ENCODE assay signal across 8 cellular contexts in the genomic region with DNA sequence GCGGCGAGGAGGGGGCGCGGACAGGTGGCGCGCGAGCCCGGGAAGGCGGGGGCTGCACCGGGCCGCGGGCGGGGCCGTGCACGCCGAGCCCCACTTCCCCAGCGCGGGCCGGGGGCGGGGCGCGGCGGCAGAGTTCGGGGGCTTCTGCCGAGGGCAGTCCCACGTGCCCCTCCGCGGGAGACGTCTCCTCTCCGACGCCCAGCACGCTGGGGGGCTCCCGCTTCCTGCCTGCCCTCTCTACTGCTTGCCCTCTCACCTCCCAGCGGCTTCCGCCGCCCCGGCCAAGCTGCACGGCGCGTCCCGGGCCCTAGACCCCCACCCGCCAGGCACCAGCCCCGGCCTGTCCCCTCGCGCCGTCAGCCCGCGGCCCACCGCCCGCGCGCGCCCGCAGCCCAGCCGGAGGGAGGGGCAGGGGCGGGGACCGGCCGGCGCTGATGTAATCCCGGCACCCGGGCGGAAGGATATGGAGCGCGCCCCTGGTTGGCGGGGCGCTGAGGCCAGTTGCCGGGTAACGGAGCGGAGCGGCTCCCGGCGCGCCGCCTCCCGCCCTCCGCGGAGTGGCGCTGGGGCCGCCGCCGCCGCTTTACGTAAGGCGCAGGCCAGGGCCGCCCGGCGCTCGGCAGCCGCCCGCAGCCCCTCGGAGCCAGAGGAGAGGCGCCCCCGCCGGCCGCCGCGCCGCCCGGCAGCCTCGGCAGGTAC. TPM values are rescaled to one million over a fixed set of nuclear protein-coding genes. Genes with fewer than 3 reads are reported as not detected.
A peak's percentile ranks its signal among the peaks of the same experiment; 100 is the strongest.
DNase-seq lines count a peak whose midpoint lies in the region; TF ChIP-seq lines count a peak whose summit lies in the region.

A gene with protein sequence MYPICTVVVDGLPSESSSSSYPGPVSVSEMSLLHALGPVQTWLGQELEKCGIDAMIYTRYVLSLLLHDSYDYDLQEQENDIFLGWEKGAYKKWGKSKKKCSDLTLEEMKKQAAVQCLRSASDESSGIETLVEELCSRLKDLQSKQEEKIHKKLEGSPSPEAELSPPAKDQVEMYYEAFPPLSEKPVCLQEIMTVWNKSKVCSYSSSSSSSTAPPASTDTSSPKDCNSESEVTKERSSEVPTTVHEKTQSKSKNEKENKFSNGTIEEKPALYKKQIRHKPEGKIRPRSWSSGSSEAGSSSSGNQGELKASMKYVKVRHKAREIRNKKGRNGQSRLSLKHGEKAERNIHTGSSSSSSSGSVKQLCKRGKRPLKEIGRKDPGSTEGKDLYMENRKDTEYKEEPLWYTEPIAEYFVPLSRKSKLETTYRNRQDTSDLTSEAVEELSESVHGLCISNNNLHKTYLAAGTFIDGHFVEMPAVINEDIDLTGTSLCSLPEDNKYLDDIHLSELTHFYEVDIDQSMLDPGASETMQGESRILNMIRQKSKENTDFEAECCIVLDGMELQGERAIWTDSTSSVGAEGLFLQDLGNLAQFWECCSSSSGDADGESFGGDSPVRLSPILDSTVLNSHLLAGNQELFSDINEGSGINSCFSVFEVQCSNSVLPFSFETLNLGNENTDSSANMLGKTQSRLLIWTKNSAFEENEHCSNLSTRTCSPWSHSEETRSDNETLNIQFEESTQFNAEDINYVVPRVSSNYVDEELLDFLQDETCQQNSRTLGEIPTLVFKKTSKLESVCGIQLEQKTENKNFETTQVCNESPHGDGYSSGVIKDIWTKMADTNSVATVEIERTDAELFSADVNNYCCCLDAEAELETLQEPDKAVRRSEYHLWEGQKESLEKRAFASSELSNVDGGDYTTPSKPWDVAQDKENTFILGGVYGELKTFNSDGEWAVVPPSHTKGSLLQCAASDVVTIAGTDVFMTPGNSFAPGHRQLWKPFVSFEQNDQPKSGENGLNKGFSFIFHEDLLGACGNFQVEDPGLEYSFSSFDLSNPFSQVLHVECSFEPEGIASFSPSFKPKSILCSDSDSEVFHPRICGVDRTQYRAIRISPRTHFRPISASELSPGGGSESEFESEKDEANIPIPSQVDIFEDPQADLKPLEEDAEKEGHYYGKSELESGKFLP (N-terminal part only) (plus strand): TSS at position 581 of the 699 bp plus-strand sequence. CDS start 41,727 bp downstream, outside the sequence.

- DNase-seq in GM04503 (ENCODE audit: low read depth) (peak; percentile 58), HEK293T (ENCODE audit: extremely low spot score) (peak; percentile 94), NAMALWA (ENCODE audit: low spot score) (peak; percentile 88), SK-N-DZ (ENCODE audit: low spot score) (peak; percentile 85), germinal center (ENCODE audit: low spot score) (peak; percentile 95), nucleus accumbens (lab: John Stamatoyannopoulos, UW) (peak in 54 of 56 donors; percentile 44 to 94 (median 84)), superior temporal gyrus (ENCODE audit: extremely low spot score) (peak; percentile 92)
- DNase-seq in activated naive CD4-positive, alpha-beta T cell treated with anti-CD3 and anti-CD28 coated beads for 36 hours = peak; percentile 88

- no peaks in the 10 kb centered on the region for H3K9me3 Mint-ChIP-seq in activated naive CD4-positive, alpha-beta T cell treated with anti-CD3 and anti-CD28 coated beads for 36 hours

- POLR2A ChIA-PET in HEK293T (lab: Yijun Ruan, JAX) = interaction anchor here (1.0 to 3.5 kb wide), 7 partner anchors 11 to 129 kb away, joined by 3 to 20 read pairs (median 6); a partner anchor contains a TSS

- CTCF ChIA-PET in HEK293T (lab: Yijun Ruan, JAX) = no interaction called here
- CTCF ChIA-PET in activated naive CD4-positive, alpha-beta T cell treated with anti-CD3 and anti-CD28 coated beads for 36 hours (lab: Charles Lee) = interaction anchor here (0.8 to 1.2 kb wide), 4 partner anchors 14 to 160 kb away, joined by 3 to 4 read pairs (median 3); no protein-coding TSS in a partner anchor

- peaks cover 1% of the 10 kb centered on the region for H3K36me3 Mint-ChIP-seq in activated naive CD4-positive, alpha-beta T cell treated with anti-CD3 and anti-CD28 coated beads for 36 hours (ENCODE audit: low read depth)

- peaks cover 51% of the 10 kb centered on the region for H3K4me1 Mint-ChIP-seq in activated naive CD4-positive, alpha-beta T cell treated with anti-CD3 and anti-CD28 coated beads for 36 hours (ENCODE audit: low read depth)

- peak within 1 kb of the TSS; percentile 78 for H3K27ac Mint-ChIP-seq in activated naive CD4-positive, alpha-beta T cell treated with anti-CD3 and anti-CD28 coated beads for 36 hours

- intact Hi-C loops in activated naive CD4-positive, alpha-beta T cell treated with anti-CD3 and anti-CD28 coated beads for 36 hours (cut with micrococcal nuclease) = loop anchor here (1.0 to 2.0 kb wide), 7 partner anchors 73 to 513 kb away; partner anchors contain the start of genes MAN2B2, MRFAP1, MRFAP1L1 and TADA2B

- peak within 1 kb of the TSS; percentile 75 for H3K4me3 Mint-ChIP-seq in activated naive CD4-positive, alpha-beta T cell treated with anti-CD3 and anti-CD28 coated beads for 36 hours

- no peaks in the 10 kb centered on the region for H3K27me3 Mint-ChIP-seq in activated naive CD4-positive, alpha-beta T cell treated with anti-CD3 and anti-CD28 coated beads for 36 hours (ENCODE audit: low read depth)

TF ChIP-seq in HEK293T, 16 proteins besides CTCF, POLR2A, EP300 and RAD21:
- no peak for TF ChIP-seq SP1 (IDR thresholded peaks at IDR 0.05)
- peak; percentile 14; the same call in 1 of the 2 replicates for TF ChIP-seq ARNT (IDR thresholded peaks at IDR 0.05)
- no peak for TF ChIP-seq SUZ12 (IDR thresholded peaks at IDR 0.05)
- TF ChIP-seq PKNOX1 (IDR thresholded peaks at IDR 0.05) = no peak
- peak; percentile 49; the same call in 1 of the 2 replicates for TF ChIP-seq FOXM1 (IDR thresholded peaks at IDR 0.05; ENCODE audit: borderline replicate concordance)
- TF ChIP-seq L3MBTL2 (conservative IDR thresholded peaks at IDR 0.05) = peak; percentile 50; the same call in 1 of the 2 replicates
- TF ChIP-seq LEF1 (IDR thresholded peaks at IDR 0.05; ENCODE audit: borderline replicate concordance) = peak; percentile 78; the same call in 1 of the 2 replicates
- no peak for TF ChIP-seq TARDBP (IDR thresholded peaks at IDR 0.05)
- TF ChIP-seq HDGF (IDR thresholded peaks at IDR 0.05; ENCODE audit: borderline replicate concordance) = no peak

RNA-seq across cellular contexts. Expression of the gene that starts here (rescaled TPM):
- polyA plus RNA-seq in SK-N-DZ (2014; cell fraction: cytosol; rRNA removed) = 9.2 and 14.0 TPM in 2 replicates
- 8.4 and 9.8 TPM in 2 replicates for polyA plus RNA-seq in SK-N-DZ (2014; cell fraction: nucleus; rRNA removed)
- total RNA-seq in activated naive CD4-positive, alpha-beta T cell treated with anti-CD3 and anti-CD28 coated beads for 36 hours = 10 to 100 TPM; 13.5 to 14.4 TPM

Comparison
In these comparisons a context has a peak if more than half of its experiments do, and no peak if none do; other contexts are left out.
1. Peak in every context shown above with its lines: DNase-seq.